Comparison of ENCODE assay signal across 1 cellular context in genomic region chr5:6632931-6633468, GRCh38.
A peak's percentile ranks its signal among the peaks of the same experiment; 100 is the strongest.
TF ChIP-seq lines count a peak whose summit lies in the region.

Gene NSUN2 (minus strand): TSS chr5:6633044. CDS start chr5:6632979, 65 bp downstream.
A gene with protein sequence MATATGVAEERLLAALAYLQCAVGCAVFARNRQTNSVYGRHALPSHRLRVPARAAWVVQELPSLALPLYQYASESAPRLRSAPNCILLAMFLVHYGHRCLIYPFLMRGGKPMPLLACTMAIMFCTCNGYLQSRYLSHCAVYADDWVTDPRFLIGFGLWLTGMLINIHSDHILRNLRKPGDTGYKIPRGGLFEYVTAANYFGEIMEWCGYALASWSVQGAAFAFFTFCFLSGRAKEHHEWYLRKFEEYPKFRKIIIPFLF (plus strand): TSS chr5:6633440. CDS start chr5:6633577, 137 bp downstream.

TF ChIP-seq in HEK293, 187 proteins besides CTCF, POLR2A, EP300 and RAD21 (continued from another document):
- no peak; the same call in 1 of the 2 replicates for TF ChIP-seq PRDM10 (tag by site-specific recombination; IDR thresholded peaks at IDR 0.05)
- TF ChIP-seq INSM2 (tag by site-specific recombination; IDR thresholded peaks at IDR 0.05): peak; percentile 57; the same call in 1 of the 2 replicates
- TF ChIP-seq, protein P1, sequence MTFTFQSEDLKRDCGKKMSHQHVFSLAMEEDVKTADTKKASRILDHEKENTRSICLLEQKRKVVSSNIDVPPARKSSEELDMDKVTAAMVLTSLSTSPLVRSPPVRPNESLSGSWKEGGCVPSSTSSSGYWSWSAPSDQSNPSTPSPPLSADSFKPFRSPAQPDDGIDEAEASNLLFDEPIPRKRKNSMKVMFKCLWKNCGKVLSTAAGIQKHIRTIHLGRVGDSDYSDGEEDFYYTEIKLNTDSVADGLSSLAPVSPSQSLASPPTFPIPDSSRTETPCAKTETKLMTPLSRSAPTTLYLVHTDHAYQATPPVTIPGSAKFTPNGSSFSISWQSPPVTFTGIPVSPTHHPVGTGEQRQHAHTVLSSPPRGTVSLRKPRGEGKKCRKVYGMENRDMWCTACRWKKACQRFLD (tag by site-specific recombination; IDR thresholded peaks at IDR 0.05): peak; percentile 80; the same call in 1 of the 2 replicates
- TF ChIP-seq ZNF624 (tag by site-specific recombination; IDR thresholded peaks at IDR 0.05): no peak
- TF ChIP-seq ZNF658 (tag by site-specific recombination; IDR thresholded peaks at IDR 0.05): no peak
- peak; percentile 52 for TF ChIP-seq SP7 (tag by site-specific recombination; IDR thresholded peaks at IDR 0.05)
- no peak for TF ChIP-seq ZNF10 (tag by site-specific recombination; IDR thresholded peaks at IDR 0.05)
